In genomic region chr1:53508991-53509663, GRCh38 we compare ENCODE assay signal across 12 cellular contexts. TPM values are rescaled to one million over a fixed set of nuclear protein-coding genes. Genes with fewer than 3 reads are reported as not detected.
A peak's percentile ranks its signal among the peaks of the same experiment; 100 is the strongest.
DNase-seq lines count a peak whose midpoint lies in the region; ATAC-seq, FAIRE-seq and TF ChIP-seq lines count a peak whose summit lies in the region.
"Had no signal": no experiment of that assay in that cellular context is flagged by ENCODE, and none has a peak within 500 bp of the region (broad histone marks: within the 10 kb centered on the region; RNA-seq: fewer than 3 reads in every experiment).

No MANE protein-coding gene starts in this region.

- no peak for ATAC-seq in HG02870 (IDR thresholded peaks at IDR 0.05; ENCODE audit: unreplicated experiment)
- no peak for ATAC-seq in GM19324 (IDR thresholded peaks at IDR 0.05; ENCODE audit: low FRiP score, unreplicated experiment)

- intact Hi-C loops in dendritic cell treated with granulocyte-macrophage colony-stimulating factor and Interleukin-4, amounts not matched to agents 40 ng/mL and 50 ng/mL, for 4 days (cut with micrococcal nuclease): no loop called here

- no peaks in the 10 kb centered on the region for H3K9me3 Mint-ChIP-seq in dendritic cell treated with granulocyte-macrophage colony-stimulating factor and Interleukin-4, amounts not matched to agents 40 ng/mL and 50 ng/mL, for 4 days
- H3K9me3 Mint-ChIP-seq in nephron progenitor cell: no peaks in the 10 kb centered on the region

- no peaks in the 10 kb centered on the region for H3K27me3 ChIP-seq in small intestine (ENCODE audit: control insufficient read depth in 2 of 2, insufficient read depth in 2 of 2, low read length in 2 of 2)

- peaks cover 8% of the 10 kb centered on the region for H3K4me1 Mint-ChIP-seq in dendritic cell treated with granulocyte-macrophage colony-stimulating factor and Interleukin-4, amounts not matched to agents 40 ng/mL and 50 ng/mL, for 4 days (ENCODE audit: low read depth)
- H3K4me1 Mint-ChIP-seq in nephron progenitor cell: peaks cover 60% of the 10 kb centered on the region

- H3K4me1 ChIP-seq in small intestine (ENCODE audit: control insufficient read depth in 2 of 2, insufficient read depth in 1 of 2, low read depth in 1 of 2, low read length in 1 of 2): no peaks in the 10 kb centered on the region

- no peak overlapping the region for H3K27ac Mint-ChIP-seq in dendritic cell treated with granulocyte-macrophage colony-stimulating factor and Interleukin-4, amounts not matched to agents 40 ng/mL and 50 ng/mL, for 4 days
- peak overlapping the region; percentile 83 for H3K27ac Mint-ChIP-seq in nephron progenitor cell

- H3K36me3 Mint-ChIP-seq in dendritic cell treated with granulocyte-macrophage colony-stimulating factor and Interleukin-4, amounts not matched to agents 40 ng/mL and 50 ng/mL, for 4 days (ENCODE audit: low read depth): no peaks in the 10 kb centered on the region
- no peaks in the 10 kb centered on the region for H3K36me3 Mint-ChIP-seq in nephron progenitor cell (ENCODE audit: low read depth)

- in situ Hi-C loops in KBM-7 (cut with MboI; ENCODE audit: low pct_unique_long_range_greater_than_20kb, low sequenced_read_pairs): no loop called here

- TF ChIP-seq CTCF in nephron progenitor cell (IDR thresholded peaks at IDR 0.05): no peak

- H3K27ac ChIP-seq in small intestine (ENCODE audit: low read depth in 1 of 2, low read length in 1 of 2): no peak overlapping the region

- peak overlapping the region; percentile 0 for H3K4me3 Mint-ChIP-seq in dendritic cell treated with granulocyte-macrophage colony-stimulating factor and Interleukin-4, amounts not matched to agents 40 ng/mL and 50 ng/mL, for 4 days
- H3K4me3 Mint-ChIP-seq in nephron progenitor cell: no peak overlapping the region

- H3K9me3 ChIP-seq in small intestine (ENCODE audit: control insufficient read depth, low read depth): no peaks in the 10 kb centered on the region

- no peak for FAIRE-seq in small intestine (lab: Jason Lieb, UNC)

- no peak overlapping the region for H3K4me3 ChIP-seq in small intestine (ENCODE audit: low read depth in 1 of 2, low read length in 2 of 2)

- DNase-seq in CD1c-positive myeloid dendritic cell (ENCODE audit: extremely low spot score) (peak; percentile 57), KBM-7 (peak; percentile 35), nephron progenitor cell (peak; percentile 49), small intestine (no peak), globus pallidus (ENCODE audit: low spot score) (no peak)
- DNase-seq: activated CD4-positive, alpha-beta T cell treated with anti-CD3 and anti-CD28 coated beads, Interleukin-2, amount 50 U/mL, for 48 hours; effector memory CD4-positive, alpha-beta T cell; NCI-H524; occipital lobe had no signal

- H3K27me3 Mint-ChIP-seq in dendritic cell treated with granulocyte-macrophage colony-stimulating factor and Interleukin-4, amounts not matched to agents 40 ng/mL and 50 ng/mL, for 4 days: peaks cover 2% of the 10 kb centered on the region
- peaks cover 3% of the 10 kb centered on the region for H3K27me3 Mint-ChIP-seq in nephron progenitor cell (ENCODE audit: low read depth, poor library complexity)

- H3K36me3 ChIP-seq in small intestine (ENCODE audit: control insufficient read depth in 2 of 2, insufficient read depth in 2 of 2, low read length in 2 of 2): no peaks in the 10 kb centered on the region

- WGBS in small intestine, 3 donors: 57 to 68% (median 64%) methylated on average over 22 to 23 of the region's 23 CpGs

RNA-seq across cellular contexts. Expression of gene DMRTB1, which starts 49.9 kb away (rescaled TPM):
- not detected for polyA plus RNA-seq in small intestine

Comparison
In these comparisons a context has a peak if more than half of its experiments do, and no peak if none do; other contexts are left out.
1. DNase-seq: peak in CD1c-positive myeloid dendritic cell (single experiment), KBM-7 (single experiment) and nephron progenitor cell (single experiment); none in small intestine (single experiment) and globus pallidus (single experiment).